ENCODE assay signal across 8 cellular contexts in the genomic region with DNA sequence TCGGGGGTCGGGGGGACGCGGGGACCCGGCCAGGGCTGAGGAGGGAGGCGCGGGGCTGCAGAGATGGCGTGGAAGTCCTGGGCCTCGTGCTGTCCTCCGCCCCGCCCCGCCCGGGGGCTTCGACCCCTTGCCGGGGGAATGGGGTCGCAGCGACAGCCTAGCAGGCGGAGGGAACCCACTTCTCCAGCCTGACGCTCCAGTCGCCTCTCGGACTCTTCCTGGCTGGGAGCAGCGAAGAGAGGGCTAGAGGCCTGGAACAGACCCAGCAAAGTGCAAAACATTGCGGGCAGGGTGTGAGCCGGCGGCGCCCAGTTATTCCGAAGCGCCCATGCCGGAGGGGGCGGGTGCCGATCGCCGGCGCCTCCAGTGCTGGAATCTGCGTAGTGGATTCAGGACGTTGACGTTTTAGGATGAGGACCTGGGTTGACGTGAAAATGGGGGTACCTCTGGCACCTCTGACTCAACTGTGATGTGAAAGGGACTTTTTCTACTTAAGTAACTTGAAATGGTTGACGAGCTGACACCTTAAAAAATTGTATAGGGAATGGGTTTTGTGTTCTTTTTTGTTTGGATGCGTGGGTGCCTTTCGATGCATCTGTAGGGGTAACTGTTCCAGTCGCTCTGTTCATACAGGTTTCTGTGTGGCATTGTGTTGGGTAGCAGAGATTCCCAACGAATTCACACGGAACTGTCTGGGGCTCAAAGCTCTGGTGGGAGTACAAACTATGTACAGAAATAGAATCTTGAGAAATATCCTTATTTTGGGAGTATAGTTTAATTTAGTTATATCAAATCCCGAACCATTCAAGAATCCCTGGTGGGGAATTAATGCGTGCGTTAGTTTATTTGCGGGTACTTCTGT. TPM values are rescaled to one million over a fixed set of nuclear protein-coding genes. Genes with fewer than 3 reads are reported as not detected.
DNase-seq lines count a peak whose midpoint lies in the region; ATAC-seq and TF ChIP-seq lines count a peak whose summit lies in the region.

No MANE protein-coding gene starts in this region.

- no peak for TF ChIP-seq CTCF in ovary (IDR thresholded peaks at IDR 0.05)

- ATAC-seq in GM18870 (IDR thresholded peaks at IDR 0.05; ENCODE audit: unreplicated experiment) = no peak
- no peak for ATAC-seq in HG03045 (IDR thresholded peaks at IDR 0.05; ENCODE audit: unreplicated experiment)
- no peak for ATAC-seq in HG02981 (IDR thresholded peaks at IDR 0.05; ENCODE audit: unreplicated experiment)

- H3K4me3 ChIP-seq in CD4-positive, alpha-beta memory T cell (ENCODE audit: low read length in 2 of 2) = no peak overlapping the region
- H3K4me3 ChIP-seq in ovary = peak overlapping the region; percentile 31

- peaks cover 3 to 12% (median 9%) of the 10 kb centered on the region in 4 donors for H3K4me1 Mint-ChIP-seq in CD4-positive, alpha-beta memory T cell

- H3K27me3 ChIP-seq in CD4-positive, alpha-beta memory T cell (ENCODE audit: insufficient read depth, low read length) = peaks cover 15% of the 10 kb centered on the region
- no peaks in the 10 kb centered on the region for H3K27me3 ChIP-seq in ovary

- H3K27me3 Mint-ChIP-seq in CD4-positive, alpha-beta memory T cell = peaks cover 45 to 58% of the 10 kb centered on the region in 2 donors

- no peak overlapping the region for H3K27ac Mint-ChIP-seq in CD4-positive, alpha-beta memory T cell

- H3K9me3 Mint-ChIP-seq in CD4-positive, alpha-beta memory T cell = peaks cover 0 to 6% (median 0%) of the 10 kb centered on the region in 8 donors

- H3K27ac ChIP-seq in CD4-positive, alpha-beta memory T cell (ENCODE audit: low read depth, low read length) = no peak overlapping the region
- H3K27ac ChIP-seq in ovary = no peak overlapping the region

- no peaks in the 10 kb centered on the region for H3K9me3 ChIP-seq in CD4-positive, alpha-beta memory T cell (ENCODE audit: control insufficient read depth in 1 of 2, low read length in 2 of 2)
- no peaks in the 10 kb centered on the region for H3K9me3 ChIP-seq in ovary

- DNase-seq in CD4-positive, alpha-beta memory T cell = no peak
- peak; percentile 9 for DNase-seq in NCI-H345 treated with DMSO at 0.1 percent for 48 hours (lab: John Stamatoyannopoulos, UW; ENCODE audit: unreplicated experiment)
- DNase-seq in globus pallidus (ENCODE audit: low spot score) = peak; percentile 12
- peak in 1 of 5 donors; percentile 8 for DNase-seq in ovary
- DNase-seq in amniotic stem cell (lab: John Stamatoyannopoulos, UW) = no peak

- peaks cover 4% of the 10 kb centered on the region for H3K4me1 ChIP-seq in CD4-positive, alpha-beta memory T cell (ENCODE audit: insufficient read depth, low read length)
- H3K4me1 ChIP-seq in ovary (ENCODE audit: insufficient read depth) = peaks cover 5% of the 10 kb centered on the region

- TF ChIP-seq POLR2A in ovary (IDR thresholded peaks at IDR 0.05) = no peak

- no peaks in the 10 kb centered on the region for H3K36me3 Mint-ChIP-seq in CD4-positive, alpha-beta memory T cell

- POLR2A ChIA-PET in CD4-positive, alpha-beta memory T cell (lab: Charles Lee; ENCODE audit: partially characterized antibody) = no interaction called here

- intact Hi-C loops in CD4-positive, alpha-beta memory T cell (cut with micrococcal nuclease) = no loop called here
- intact Hi-C loops in ovary (cut with DNase I) = no loop called here

- no peaks in the 10 kb centered on the region for H3K36me3 ChIP-seq in CD4-positive, alpha-beta memory T cell (ENCODE audit: insufficient read depth, low read length)
- H3K36me3 ChIP-seq in ovary = no peaks in the 10 kb centered on the region

- WGBS in ovary, 3 donors = 10 to 17% (median 13%) methylated on average over 34 to 48 of the region's 48 CpGs

- TF ChIP-seq EP300 in ovary (IDR thresholded peaks at IDR 0.05) = no peak

- CTCF ChIA-PET in CD4-positive, alpha-beta memory T cell (lab: Charles Lee; ENCODE audit: partially characterized antibody) = no interaction called here

- peak overlapping the region; percentile 66 to 84 (median 78) for H3K4me3 Mint-ChIP-seq in CD4-positive, alpha-beta memory T cell

RNA-seq across cellular contexts. Expression of gene SLC35F1, which starts 1.4 kb away (rescaled TPM):
- total RNA-seq in CD4-positive, alpha-beta memory T cell = not detected
- polyA plus RNA-seq in CD4-positive, alpha-beta memory T cell = not detected
- under 1 TPM in 6 of 7 donors, not detected in 1; 0.08 to 0.51 (median 0.24) TPM for total RNA-seq in ovary
- polyA plus RNA-seq in ovary = 1 to 10 TPM in 1 of 2 donors, under 1 TPM in 1; 0.10 to 2.5 TPM

Comparison
In these comparisons a context has a peak if more than half of its experiments do, and no peak if none do; other contexts are left out.
1. DNase-seq: peak in NCI-H345 treated with DMSO at 0.1 percent for 48 hours (single experiment) and globus pallidus (single experiment); none in CD4-positive, alpha-beta memory T cell (0 of 5) and amniotic stem cell (single experiment).